In the genomic region with DNA sequence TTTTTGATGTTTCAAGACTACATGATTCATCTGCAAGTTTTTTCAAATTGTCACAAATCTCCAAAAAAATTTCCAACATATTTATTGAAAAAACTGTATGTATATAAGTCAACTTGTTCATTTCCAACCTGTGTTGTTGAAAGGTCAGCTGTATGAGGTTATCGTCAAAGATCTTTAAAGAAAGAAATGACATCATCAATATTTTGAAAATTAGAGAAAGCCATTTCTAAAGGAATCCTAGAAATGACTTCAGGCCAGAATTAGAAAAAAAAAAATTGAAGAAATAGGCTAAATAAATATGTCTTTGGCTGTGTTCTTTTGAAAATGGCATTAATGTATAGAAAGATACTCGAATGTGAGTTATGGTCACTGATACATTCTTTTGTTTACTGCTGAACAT, we compare ENCODE assay signal across 24 cellular contexts.
"Had no signal": no experiment of that assay in that cellular context is flagged by ENCODE, and none has a peak within 500 bp of the region (broad histone marks: within the 10 kb centered on the region; RNA-seq: fewer than 3 reads in every experiment).

No MANE protein-coding gene starts in this region.

- H3K4me3 ChIP-seq: SJSA1 had no signal

- H3K36me3 ChIP-seq: SJSA1 had no signal

- DNase-seq: activated CD4-positive, alpha-beta T cell treated with anti-CD3 and anti-CD28 coated beads, Interleukin-2, amount 10 ng/mL, durations not matched to agents 24 days and 14 days; activated CD4-positive, alpha-beta T cell treated with anti-CD3 and anti-CD28 coated beads, Interleukin-2, amount 50 U/mL, for 4 hours; activated CD8-positive, alpha-beta T cell treated with anti-CD3 and anti-CD28 coated beads for 36 hours; activated gamma-delta T cell; activated naive CD4-positive, alpha-beta T cell treated with Interleukin-2 at 50 U/mL for 16 hours; activated naive CD8-positive, alpha-beta T cell treated with anti-CD3 and anti-CD28 coated beads, Interleukin-2, amount 50 U/mL, for 24 hours; activated T-cell treated with anti-CD3 and anti-CD28 coated beads, Interleukin-2, amount 50 U/mL, for 1 hour; activated T-cell treated with anti-CD3 and anti-CD28 coated beads, Interleukin-2, amount 50 U/mL, for 72 hours; anterior cingulate cortex; caudate nucleus; cerebellar nuclear complex; NCI-H1105; NCI-H1417 treated with DMSO at 0.1 percent for 48 hours; NCI-H187 treated with DMSO at 0.1 percent for 48 hours; NCI-H2081 treated with DMSO at 0.1 percent for 48 hours; NCI-H226; NCI-H446 treated with DMSO at 0.1 percent for 48 hours; NCI-H524; SHP77 treated with DMSO at 0.1 percent for 48 hours; SK-N-SH had no signal

- FAIRE-seq: bronchial epithelial cell, TTC549 had no signal

- H3K9me3 ChIP-seq: SJSA1, SK-N-SH had no signal

- H3K27me3 ChIP-seq: SJSA1 had no signal

- H3K27ac ChIP-seq: KMS-11, SJSA1 had no signal
